Comparison of ENCODE assay signal across 16 cellular contexts in the genomic region with DNA sequence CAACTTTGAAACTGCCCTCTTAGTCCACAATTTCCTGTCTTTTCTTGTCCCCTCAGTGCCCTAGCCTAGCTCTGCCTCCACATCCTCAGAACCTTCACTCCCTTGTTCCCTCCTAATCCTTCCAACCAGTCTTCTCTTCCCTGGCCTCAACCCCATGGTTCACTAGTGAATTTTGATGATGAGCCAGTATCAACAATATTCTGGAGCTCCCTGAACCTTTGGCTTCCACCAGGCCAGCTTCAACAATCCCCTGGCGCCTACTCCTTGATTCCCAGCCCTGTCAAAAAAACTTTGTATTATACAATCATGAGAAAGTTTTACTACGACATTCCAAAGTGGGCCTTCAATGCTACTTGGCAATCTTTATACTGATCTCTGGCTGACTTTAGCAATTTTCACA.
DNase-seq lines count a peak whose midpoint lies in the region; ATAC-seq and TF ChIP-seq lines count a peak whose summit lies in the region.
"Had no signal": no experiment of that assay in that cellular context is flagged by ENCODE, and none has a peak within 500 bp of the region (broad histone marks: within the 10 kb centered on the region; RNA-seq: fewer than 3 reads in every experiment).

No MANE protein-coding gene starts in this region.

- no peak overlapping the region for H3K27ac ChIP-seq in HEK293 (ENCODE audit: extremely low read depth, low read depth, low read length)
- H3K27ac ChIP-seq: GM23248, HL-60 had no signal

- no peak for ATAC-seq in activated CD8-positive, alpha-beta T cell treated with anti-CD3 and anti-CD28 coated beads for 36 hours
- ATAC-seq in activated CD8-positive, alpha-beta T cell treated with anti-CD3 and anti-CD28 coated beads, Interleukin-2, amount 10 ng/mL, durations not matched to agents 7 days and 5 days = no peak
- no peak for ATAC-seq in stimulated activated effector memory CD8-positive, alpha-beta T cell treated with anti-CD3 and anti-CD28 coated beads, Interleukin-12 subunit alpha, Interleukin-12 subunit beta, amount 100 ng/mL, for 72 hours
- no peak for ATAC-seq in natural killer cell treated with Interleukin-12 subunit alpha and Interleukin-12 subunit beta and Interleukin-15 and Interleukin-18, amount 100 ng/mL, for 72 hours

- H3K9me3 ChIP-seq in HEK293 (ENCODE audit: control insufficient read depth, insufficient read depth, low read depth, low read length) = no peaks in the 10 kb centered on the region

- peaks cover 4% of the 10 kb centered on the region for H3K9me3 Mint-ChIP-seq in activated CD8-positive, alpha-beta T cell treated with anti-CD3 and anti-CD28 coated beads for 36 hours
- no peaks in the 10 kb centered on the region for H3K9me3 Mint-ChIP-seq in activated CD8-positive, alpha-beta T cell treated with anti-CD3 and anti-CD28 coated beads, Interleukin-2, amount 10 ng/mL, durations not matched to agents 7 days and 5 days (ENCODE audit: insufficient read depth)
- H3K9me3 Mint-ChIP-seq in activated naive CD8-positive, alpha-beta T cell (ENCODE audit: low read depth) = peaks cover 6% of the 10 kb centered on the region
- peaks cover 2% of the 10 kb centered on the region for H3K9me3 Mint-ChIP-seq in stimulated activated effector memory CD8-positive, alpha-beta T cell treated with anti-CD3 and anti-CD28 coated beads, Interleukin-12 subunit alpha, Interleukin-12 subunit beta, amount 100 ng/mL, for 72 hours
- H3K9me3 Mint-ChIP-seq in natural killer cell treated with Interleukin-12 subunit alpha and Interleukin-12 subunit beta and Interleukin-15 and Interleukin-18, amount 100 ng/mL, for 72 hours = no peaks in the 10 kb centered on the region

- DNase-seq in activated CD8-positive, alpha-beta T cell treated with anti-CD3 and anti-CD28 coated beads for 36 hours = no peak
- no peak for DNase-seq in activated CD8-positive, alpha-beta T cell treated with anti-CD3 and anti-CD28 coated beads, Interleukin-2, amount 10 ng/mL, durations not matched to agents 7 days and 5 days
- DNase-seq in stimulated activated effector memory CD8-positive, alpha-beta T cell treated with anti-CD3 and anti-CD28 coated beads, Interleukin-12 subunit alpha, Interleukin-12 subunit beta, amount 100 ng/mL, for 72 hours (ENCODE audit: low spot score in 2 of 2) = no peak
- DNase-seq in SIG-M5 treated with dmso at 0.1 percent for 504 hours (lab: John Stamatoyannopoulos, UW; ENCODE audit: unreplicated experiment) = no peak
- DNase-seq in natural killer cell treated with Interleukin-12 subunit alpha and Interleukin-12 subunit beta and Interleukin-15 and Interleukin-18, amount 100 ng/mL, for 72 hours (ENCODE audit: low spot score) = no peak
- DNase-seq: GF-D8, GM23248, KBM-7, NCI-H1436 treated with DMSO at 0.1 percent for 48 hours, NCI-H2029 treated with DMSO at 0.1 percent for 48 hours, NCI-H446 treated with DMSO at 0.1 percent for 48 hours, NCI-H748 treated with DMSO at 0.1 percent for 48 hours had no signal

- peaks cover 56% of the 10 kb centered on the region for H3K4me1 Mint-ChIP-seq in activated CD8-positive, alpha-beta T cell treated with anti-CD3 and anti-CD28 coated beads for 36 hours (ENCODE audit: low read depth)
- peaks cover 16% of the 10 kb centered on the region for H3K4me1 Mint-ChIP-seq in activated CD8-positive, alpha-beta T cell treated with anti-CD3 and anti-CD28 coated beads, Interleukin-2, amount 10 ng/mL, durations not matched to agents 7 days and 5 days (ENCODE audit: low read depth)
- peaks cover 52% of the 10 kb centered on the region for H3K4me1 Mint-ChIP-seq in activated naive CD8-positive, alpha-beta T cell (ENCODE audit: low read depth)
- peaks cover 51% of the 10 kb centered on the region for H3K4me1 Mint-ChIP-seq in stimulated activated effector memory CD8-positive, alpha-beta T cell treated with anti-CD3 and anti-CD28 coated beads, Interleukin-12 subunit alpha, Interleukin-12 subunit beta, amount 100 ng/mL, for 72 hours
- H3K4me1 Mint-ChIP-seq in natural killer cell treated with Interleukin-12 subunit alpha and Interleukin-12 subunit beta and Interleukin-15 and Interleukin-18, amount 100 ng/mL, for 72 hours (ENCODE audit: low read depth in 2 of 2) = peaks cover 21 to 24% of the 10 kb centered on the region in 2 donors

- peaks cover 3% of the 10 kb centered on the region; the same call in 1 of the 2 replicates for H3K4me1 ChIP-seq in HEK293 (ENCODE audit: control insufficient read depth, insufficient read depth, low read length)

- intact Hi-C loops in activated CD8-positive, alpha-beta T cell treated with anti-CD3 and anti-CD28 coated beads for 36 hours (cut with micrococcal nuclease) = no loop called here

- no peaks in the 10 kb centered on the region for H3K36me3 ChIP-seq in HEK293 (ENCODE audit: control insufficient read depth in 2 of 2, insufficient read depth in 1 of 2, low read length in 2 of 2)

- TF ChIP-seq CTCF in activated CD8-positive, alpha-beta T cell treated with anti-CD3 and anti-CD28 coated beads for 36 hours (IDR thresholded peaks at IDR 0.05) = no peak
- TF ChIP-seq CTCF in HEK293 (tag by site-specific recombination; IDR thresholded peaks at IDR 0.05) = no peak

- peaks cover 29% of the 10 kb centered on the region for H3K36me3 Mint-ChIP-seq in activated CD8-positive, alpha-beta T cell treated with anti-CD3 and anti-CD28 coated beads for 36 hours (ENCODE audit: low read depth)
- H3K36me3 Mint-ChIP-seq in activated CD8-positive, alpha-beta T cell treated with anti-CD3 and anti-CD28 coated beads, Interleukin-2, amount 10 ng/mL, durations not matched to agents 7 days and 5 days (ENCODE audit: low read depth) = peaks cover 7% of the 10 kb centered on the region
- H3K36me3 Mint-ChIP-seq in activated naive CD8-positive, alpha-beta T cell = peaks cover 15% of the 10 kb centered on the region
- H3K36me3 Mint-ChIP-seq in stimulated activated effector memory CD8-positive, alpha-beta T cell treated with anti-CD3 and anti-CD28 coated beads, Interleukin-12 subunit alpha, Interleukin-12 subunit beta, amount 100 ng/mL, for 72 hours = peaks cover 5% of the 10 kb centered on the region
- peaks cover 5% of the 10 kb centered on the region for H3K36me3 Mint-ChIP-seq in natural killer cell treated with Interleukin-12 subunit alpha and Interleukin-12 subunit beta and Interleukin-15 and Interleukin-18, amount 100 ng/mL, for 72 hours

- POLR2A ChIA-PET in activated CD8-positive, alpha-beta T cell treated with anti-CD3 and anti-CD28 coated beads for 36 hours (lab: Charles Lee) = interaction anchor here (1.5 kb wide), 1 partner anchor 8 kb away, joined by 3 read pairs; no protein-coding TSS in a partner anchor
- POLR2A ChIA-PET in activated CD8-positive, alpha-beta T cell treated with anti-CD3 and anti-CD28 coated beads, Interleukin-2, amount 10 ng/mL, durations not matched to agents 7 days and 5 days (lab: Charles Lee) = no interaction called here
- POLR2A ChIA-PET in HEK293 (lab: Yijun Ruan, JAX) = interaction anchor here (0.7 kb wide), 1 partner anchor 632 kb away, joined by 8 read pairs; no protein-coding TSS in a partner anchor

- CTCF ChIA-PET in activated CD8-positive, alpha-beta T cell treated with anti-CD3 and anti-CD28 coated beads for 36 hours (lab: Charles Lee) = interaction anchor here (1.1 kb wide), 1 partner anchor 86 kb away, joined by 3 read pairs; no protein-coding TSS in a partner anchor
- CTCF ChIA-PET in activated CD8-positive, alpha-beta T cell treated with anti-CD3 and anti-CD28 coated beads, Interleukin-2, amount 10 ng/mL, durations not matched to agents 7 days and 5 days (lab: Charles Lee) = interaction anchor here (0.7 kb wide), 1 partner anchor 1747 kb away, joined by 3 read pairs; no protein-coding TSS in a partner anchor
- CTCF ChIA-PET in HEK293 (lab: Yijun Ruan, JAX) = interaction anchor here (0.6 kb wide), 1 partner anchor 27 kb away, joined by 3 read pairs; no protein-coding TSS in a partner anchor

- no peaks in the 10 kb centered on the region for H3K27me3 Mint-ChIP-seq in activated CD8-positive, alpha-beta T cell treated with anti-CD3 and anti-CD28 coated beads for 36 hours
- no peaks in the 10 kb centered on the region for H3K27me3 Mint-ChIP-seq in activated CD8-positive, alpha-beta T cell treated with anti-CD3 and anti-CD28 coated beads, Interleukin-2, amount 10 ng/mL, durations not matched to agents 7 days and 5 days (ENCODE audit: low read depth)
- no peaks in the 10 kb centered on the region for H3K27me3 Mint-ChIP-seq in activated naive CD8-positive, alpha-beta T cell
- H3K27me3 Mint-ChIP-seq in natural killer cell treated with Interleukin-12 subunit alpha and Interleukin-12 subunit beta and Interleukin-15 and Interleukin-18, amount 100 ng/mL, for 72 hours = no peaks in the 10 kb centered on the region

- H3K4me3 ChIP-seq in HEK293 (ENCODE audit: low read depth, low read length) = no peak overlapping the region
- H3K4me3 ChIP-seq: GM23248 had no signal

- peak overlapping the region; percentile 99 for H3K27ac Mint-ChIP-seq in activated CD8-positive, alpha-beta T cell treated with anti-CD3 and anti-CD28 coated beads for 36 hours
- no peak overlapping the region for H3K27ac Mint-ChIP-seq in activated CD8-positive, alpha-beta T cell treated with anti-CD3 and anti-CD28 coated beads, Interleukin-2, amount 10 ng/mL, durations not matched to agents 7 days and 5 days
- peak overlapping the region; percentile 94 for H3K27ac Mint-ChIP-seq in activated naive CD8-positive, alpha-beta T cell
- peak overlapping the region; percentile 93 for H3K27ac Mint-ChIP-seq in stimulated activated effector memory CD8-positive, alpha-beta T cell treated with anti-CD3 and anti-CD28 coated beads, Interleukin-12 subunit alpha, Interleukin-12 subunit beta, amount 100 ng/mL, for 72 hours
- no peak overlapping the region for H3K27ac Mint-ChIP-seq in natural killer cell treated with Interleukin-12 subunit alpha and Interleukin-12 subunit beta and Interleukin-15 and Interleukin-18, amount 100 ng/mL, for 72 hours
- H3K27ac Mint-ChIP-seq: CD14-positive monocyte had no signal

- no peak overlapping the region for H3K4me3 Mint-ChIP-seq in activated CD8-positive, alpha-beta T cell treated with anti-CD3 and anti-CD28 coated beads for 36 hours
- no peak overlapping the region for H3K4me3 Mint-ChIP-seq in activated CD8-positive, alpha-beta T cell treated with anti-CD3 and anti-CD28 coated beads, Interleukin-2, amount 10 ng/mL, durations not matched to agents 7 days and 5 days
- no peak overlapping the region for H3K4me3 Mint-ChIP-seq in activated naive CD8-positive, alpha-beta T cell
- H3K4me3 Mint-ChIP-seq in stimulated activated effector memory CD8-positive, alpha-beta T cell treated with anti-CD3 and anti-CD28 coated beads, Interleukin-12 subunit alpha, Interleukin-12 subunit beta, amount 100 ng/mL, for 72 hours = no peak overlapping the region
- no peak overlapping the region for H3K4me3 Mint-ChIP-seq in natural killer cell treated with Interleukin-12 subunit alpha and Interleukin-12 subunit beta and Interleukin-15 and Interleukin-18, amount 100 ng/mL, for 72 hours
- H3K4me3 Mint-ChIP-seq: CD14-positive monocyte had no signal

TF ChIP-seq in HEK293, 187 proteins besides CTCF, POLR2A, EP300 and RAD21:
- TF ChIP-seq ZNF292 (tag by site-specific recombination; IDR thresholded peaks at IDR 0.05; ENCODE audit: borderline replicate concordance, low read depth) (0 out of 2 replicates have a peak, but pooled peaks have one; percentile 10), RBAK (tag by site-specific recombination; IDR thresholded peaks at IDR 0.05) (no peak)

Comparison
In these comparisons a context has a peak if more than half of its experiments do, and no peak if none do; other contexts are left out.
1. H3K27ac Mint-ChIP-seq: peak in activated CD8-positive, alpha-beta T cell treated with anti-CD3 and anti-CD28 coated beads for 36 hours (single experiment), activated naive CD8-positive, alpha-beta T cell (single experiment) and stimulated activated effector memory CD8-positive, alpha-beta T cell treated with anti-CD3 and anti-CD28 coated beads, Interleukin-12 subunit alpha, Interleukin-12 subunit beta, amount 100 ng/mL, for 72 hours (single experiment); none in activated CD8-positive, alpha-beta T cell treated with anti-CD3 and anti-CD28 coated beads, Interleukin-2, amount 10 ng/mL, durations not matched to agents 7 days and 5 days (single experiment) and natural killer cell treated with Interleukin-12 subunit alpha and Interleukin-12 subunit beta and Interleukin-15 and Interleukin-18, amount 100 ng/mL, for 72 hours (0 of 2).